In the genomic region with DNA sequence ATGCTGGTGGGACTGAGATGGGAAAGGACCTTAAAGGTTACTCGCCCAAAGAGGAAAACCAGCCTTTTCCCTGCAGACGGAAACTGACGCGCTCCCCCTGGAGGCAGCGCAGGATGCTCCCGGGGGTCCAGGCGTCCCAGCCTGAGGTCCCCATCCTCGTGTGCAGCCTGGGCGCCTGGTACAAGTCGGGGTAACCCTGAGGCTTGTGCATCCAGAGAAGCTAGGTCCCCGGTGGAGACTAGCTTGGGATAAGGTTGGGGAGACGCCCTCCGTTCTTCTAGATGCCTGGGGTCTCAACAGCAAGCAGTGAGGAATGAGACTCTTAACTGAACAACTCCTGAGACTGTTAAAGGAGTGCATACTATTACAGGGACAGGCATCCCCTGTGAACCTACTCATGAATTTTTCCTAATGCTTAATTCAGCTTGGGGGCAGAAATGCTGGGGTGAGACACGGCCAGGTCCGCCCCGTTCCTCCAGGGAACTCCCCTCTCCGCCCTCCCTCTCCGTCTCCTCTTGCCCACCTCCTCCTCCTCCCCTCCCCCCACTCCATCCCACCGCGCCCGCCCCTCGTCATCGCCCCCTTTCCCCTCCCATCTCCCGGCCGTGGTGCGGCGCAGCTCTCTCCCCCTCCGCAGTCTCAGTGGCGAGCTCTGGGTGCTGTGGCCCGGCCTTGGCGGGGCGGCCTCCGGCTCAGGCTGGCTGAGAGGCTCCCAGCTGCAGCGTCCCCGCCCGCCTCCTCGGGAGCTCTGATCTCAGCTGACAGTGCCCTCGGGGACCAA, we compare ENCODE assay signal across 8 cellular contexts. TPM values are rescaled to one million over a fixed set of nuclear protein-coding genes. Genes with fewer than 3 reads are reported as not detected.
A peak's percentile ranks its signal among the peaks of the same experiment; 100 is the strongest.
DNase-seq lines count a peak whose midpoint lies in the region; ATAC-seq, FAIRE-seq and TF ChIP-seq lines count a peak whose summit lies in the region.

TSS of gene PRSS35 (plus strand) at position 634 of the 781 bp plus-strand sequence. CDS start 10,908 bp downstream, outside the sequence.

- no peak within 1 kb of the TSS for H3K27ac Mint-ChIP-seq in activated naive CD8-positive, alpha-beta T cell treated with anti-CD3 and anti-CD28 coated beads for 36 hours

- H3K4me3 ChIP-seq in heart left ventricle (peak within 1 kb of the TSS; percentile 4 to 53 (median 47)), pancreas (peak within 1 kb of the TSS in 3 of 4 donors; percentile 4 to 37 (median 20))

- peaks cover 0 to 26% (median 0%) of the 10 kb centered on the region in 9 donors for H3K27me3 ChIP-seq in heart left ventricle
- H3K27me3 ChIP-seq in pancreas, result no peaks in the 10 kb centered on the region

- no peak within 1 kb of the TSS for H3K27ac ChIP-seq in heart left ventricle
- no peak within 1 kb of the TSS for H3K27ac ChIP-seq in pancreas

- intact Hi-C loops in heart left ventricle (cut with DNase I), result loop anchor here in 9 of 10 donors (1.0 to 10.0 kb wide), 10 partner anchors 43 to 447 kb away; partner anchors contain the start of genes DOP1A (in 5 of the 9), UBE3D (in 5 of the 9) and ME1 (in 1 of the 9)
- intact Hi-C loops in pancreas (cut with DNase I), result loop anchor here (5.0 to 10.0 kb wide), 4 partner anchors 95 to 447 kb away; partner anchors contain the start of genes DOP1A (in 1 of the 3) and UBE3D (in 1 of the 3)

- H3K4me1 Mint-ChIP-seq in activated naive CD8-positive, alpha-beta T cell treated with anti-CD3 and anti-CD28 coated beads for 36 hours, result peaks cover 7% of the 10 kb centered on the region

- peak; percentile 85 for DNase-seq in DMS 273 (lab: John Stamatoyannopoulos, UW; ENCODE audit: unreplicated experiment)
- DNase-seq in NCI-H2171 (lab: John Stamatoyannopoulos, UW), result peak; percentile 27
- peak; percentile 20 for DNase-seq in activated naive CD8-positive, alpha-beta T cell treated with anti-CD3 and anti-CD28 coated beads for 36 hours
- peak; percentile 33 to 77 (median 47) for DNase-seq in heart left ventricle
- DNase-seq in pancreas, result peak; percentile 16 to 81 (median 48)
- DNase-seq in SKM-1 treated with dmso at 0.1 percent for 144 hours (lab: John Stamatoyannopoulos, UW; ENCODE audit: unreplicated experiment), result no peak
- no peak for DNase-seq in activated CD4-positive, alpha-beta T cell treated with anti-CD3 and anti-CD28 coated beads for 1 hour

- H3K4me3 Mint-ChIP-seq in activated naive CD8-positive, alpha-beta T cell treated with anti-CD3 and anti-CD28 coated beads for 36 hours, result peak within 1 kb of the TSS; percentile 34

- ATAC-seq in GM21526 (IDR thresholded peaks at IDR 0.05; ENCODE audit: low FRiP score, unreplicated experiment) (peak; percentile 43), heart left ventricle (peak; percentile 75 to 93 (median 90)), pancreas (peak; percentile 84 to 94 (median 90))

- H3K9me3 ChIP-seq in heart left ventricle, result no peaks in the 10 kb centered on the region
- H3K9me3 ChIP-seq in pancreas, result no peaks in the 10 kb centered on the region

- H3K4me1 ChIP-seq in heart left ventricle (peaks cover 0 to 13% (median 5%) of the 10 kb centered on the region in 12 donors), pancreas (no peaks in the 10 kb centered on the region)

- H3K36me3 ChIP-seq in heart left ventricle (no peaks in the 10 kb centered on the region), pancreas (no peaks in the 10 kb centered on the region)

- TF ChIP-seq CTCF in heart left ventricle (IDR thresholded peaks at IDR 0.05) (peak; percentile 39 to 69 (median 56)), pancreas (IDR thresholded peaks at IDR 0.05) (peak in 3 of 4 donors; percentile 28 to 44 (median 29))

- no peaks in the 10 kb centered on the region for H3K9me3 Mint-ChIP-seq in activated naive CD8-positive, alpha-beta T cell treated with anti-CD3 and anti-CD28 coated beads for 36 hours

- H3K27me3 Mint-ChIP-seq in activated naive CD8-positive, alpha-beta T cell treated with anti-CD3 and anti-CD28 coated beads for 36 hours, result peaks cover 60% of the 10 kb centered on the region

- H3K36me3 Mint-ChIP-seq in activated naive CD8-positive, alpha-beta T cell treated with anti-CD3 and anti-CD28 coated beads for 36 hours, result no peaks in the 10 kb centered on the region

- no peak for TF ChIP-seq POLR2A in heart left ventricle (IDR thresholded peaks at IDR 0.05)

- 1 to 3% (median 2%) methylated on average over 32 to 38 of the region's 38 CpGs for WGBS in heart left ventricle, 4 donors
- 1 to 3% methylated on average over 38 of the region's 38 CpGs for WGBS in pancreas, 2 donors

- FAIRE-seq in pancreas (lab: Jason Lieb, UNC), result no peak

RNA-seq across cellular contexts. Expression of gene PRSS35, which starts in this region (rescaled TPM):
- total RNA-seq in activated naive CD8-positive, alpha-beta T cell treated with anti-CD3 and anti-CD28 coated beads for 36 hours, result not detected
- total RNA-seq in heart left ventricle (under 1 TPM in 4 of 9 donors, not detected in 5; 0.20 to 0.75 (median 0.49) TPM), pancreas (under 1 TPM; 0.12 to 0.46 (median 0.37) TPM)
- polyA plus RNA-seq in heart left ventricle (under 1 TPM; 0.08 to 0.15 TPM), pancreas (under 1 TPM; 0.30 to 0.31 TPM)

Comparison
In these comparisons a context has a peak if more than half of its experiments do, and no peak if none do; other contexts are left out.
1. Peak in DNase-seq in activated naive CD8-positive, alpha-beta T cell treated with anti-CD3 and anti-CD28 coated beads for 36 hours; RNA of the gene not detected or under 1 TPM.
2. Peak in DNase-seq, ATAC-seq and H3K4me3 ChIP-seq in heart left ventricle; RNA of the gene not detected or under 1 TPM.
3. Peak in DNase-seq, ATAC-seq and H3K4me3 ChIP-seq in pancreas; RNA of the gene not detected or under 1 TPM.
4. DNase-seq: peak in DMS 273 (single experiment) and NCI-H2171 (single experiment); none in SKM-1 treated with dmso at 0.1 percent for 144 hours (single experiment) and activated CD4-positive, alpha-beta T cell treated with anti-CD3 and anti-CD28 coated beads for 1 hour (single experiment).
5. Peak in every context shown above with its lines, with median percentiles within 50 percentile points of each other: ATAC-seq.